ENCODE assay signal across 15 cellular contexts in the genomic region with DNA sequence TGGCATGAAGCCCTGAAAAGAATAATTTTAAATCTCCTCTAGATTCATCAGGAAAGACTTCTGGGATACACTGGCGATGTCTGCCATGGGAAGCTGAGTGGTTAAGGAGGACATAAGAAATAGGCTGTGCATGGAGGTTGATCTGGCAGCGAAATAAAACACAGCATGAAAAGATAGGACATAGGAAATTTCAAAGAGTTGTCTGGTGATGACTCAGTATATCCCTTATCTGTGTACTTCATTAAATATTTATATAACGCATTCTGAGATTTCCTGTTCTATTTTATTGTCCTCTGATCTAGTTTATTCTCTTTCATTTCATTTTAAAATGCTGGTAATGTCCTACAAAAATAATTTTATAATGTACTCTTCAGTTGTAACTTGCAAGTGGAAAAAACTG.
DNase-seq lines count a peak whose midpoint lies in the region; ATAC-seq lines count a peak whose summit lies in the region.
"Had no signal": no experiment of that assay in that cellular context is flagged by ENCODE, and none has a peak within 500 bp of the region (broad histone marks: within the 10 kb centered on the region; RNA-seq: fewer than 3 reads in every experiment).

No MANE protein-coding gene starts in this region.

- no peak overlapping the region for H2BK15ac ChIP-seq in mesenchymal stem cell (ENCODE audit: low read depth, poor library complexity, severe bottlenecking)

- H3K4me3 ChIP-seq in mesenchymal stem cell (ENCODE audit: insufficient read depth in 1 of 2, low read depth in 1 of 2, low read length in 2 of 2) = no peak overlapping the region
- H3K4me3 ChIP-seq: A549; BLaER1 treated with 17β-estradiol and CSF1 and Interleukin-3, amounts not matched to agents 10 nM and 100 nM had no signal

- H3K27ac ChIP-seq in mesenchymal stem cell (ENCODE audit: low read length, poor library complexity, severe bottlenecking) = no peak overlapping the region
- H3K27ac ChIP-seq: 22Rv1; A549; BLaER1 treated with 17β-estradiol and CSF1 and Interleukin-3, amounts not matched to agents 10 nM and 100 nM had no signal

- H4K91ac ChIP-seq in mesenchymal stem cell (ENCODE audit: low read length) = no peak overlapping the region

- H3K27me3 ChIP-seq in mesenchymal stem cell (ENCODE audit: control insufficient read depth in 1 of 2, insufficient read depth in 1 of 2, low read length in 2 of 2) = no peaks in the 10 kb centered on the region
- H3K27me3 ChIP-seq: BLaER1 treated with 17β-estradiol and CSF1 and Interleukin-3, amounts not matched to agents 10 nM and 100 nM had no signal

- H2BK5ac ChIP-seq in mesenchymal stem cell (ENCODE audit: low read depth, low read length, poor library complexity, severe bottlenecking) = no peak overlapping the region

- H3K23ac ChIP-seq in mesenchymal stem cell (ENCODE audit: low read length in 2 of 2) = no peak overlapping the region

- no peak overlapping the region for H2AFZ ChIP-seq in mesenchymal stem cell (ENCODE audit: low read depth, low read length)

- no peak overlapping the region for H3K18ac ChIP-seq in mesenchymal stem cell (ENCODE audit: low read depth in 1 of 2, low read length in 2 of 2)

- no peak for ATAC-seq in HG03354 (IDR thresholded peaks at IDR 0.05; ENCODE audit: poor library complexity, severe bottlenecking, unreplicated experiment)
- ATAC-seq: A549; CD8-positive, alpha-beta T cell had no signal

- no peak overlapping the region for H3K14ac ChIP-seq in mesenchymal stem cell (ENCODE audit: low read length in 2 of 2)

- H3K9me3 ChIP-seq in mesenchymal stem cell (ENCODE audit: control insufficient read depth, low read length) = peaks cover 9% of the 10 kb centered on the region
- H3K9me3 ChIP-seq: A549; BLaER1 treated with 17β-estradiol and CSF1 and Interleukin-3, amounts not matched to agents 10 nM and 100 nM had no signal

- H2AK5ac ChIP-seq in mesenchymal stem cell (ENCODE audit: low read length, severe bottlenecking) = no peak overlapping the region

- H3K4me2 ChIP-seq in mesenchymal stem cell (ENCODE audit: low read length, poor library complexity, severe bottlenecking) = no peak overlapping the region
- H3K4me2 ChIP-seq: A549; BLaER1 treated with 17β-estradiol and CSF1 and Interleukin-3, amounts not matched to agents 10 nM and 100 nM had no signal

- no peak overlapping the region for H2BK120ac ChIP-seq in mesenchymal stem cell (ENCODE audit: low read depth, low read length)

- no peaks in the 10 kb centered on the region for H3K4me1 ChIP-seq in mesenchymal stem cell (ENCODE audit: control insufficient read depth, insufficient read depth, low read depth, low read length)
- H3K4me1 ChIP-seq: A549; BLaER1 treated with 17β-estradiol and CSF1 and Interleukin-3, amounts not matched to agents 10 nM and 100 nM; Caco-2 had no signal

- no peaks in the 10 kb centered on the region for H3K36me3 ChIP-seq in mesenchymal stem cell (ENCODE audit: control insufficient read depth in 1 of 2, insufficient read depth in 2 of 2, low read depth in 1 of 2, low read length in 2 of 2)
- H3K36me3 ChIP-seq: BLaER1 treated with 17β-estradiol and CSF1 and Interleukin-3, amounts not matched to agents 10 nM and 100 nM had no signal

- H3K9ac ChIP-seq in mesenchymal stem cell (ENCODE audit: low read length) = no peak overlapping the region
- H3K9ac ChIP-seq: BLaER1 treated with 17β-estradiol and CSF1 and Interleukin-3, amounts not matched to agents 10 nM and 100 nM had no signal

- H2BK12ac ChIP-seq in mesenchymal stem cell (ENCODE audit: low read length in 2 of 2) = no peak overlapping the region

- DNase-seq in DMS53 (lab: John Stamatoyannopoulos, UW) (peak; percentile 30), DMS53 treated with DMSO at 0.1 percent for 48 hours (lab: John Stamatoyannopoulos, UW; ENCODE audit: unreplicated experiment) (no peak), mesenchymal stem cell (peak; percentile 9), cerebellum (ENCODE audit: low spot score) (no peak)
- DNase-seq: AML-193; Caco-2; Calu3; CD4-positive, alpha-beta T cell; CD8-positive, alpha-beta T cell; DMS79 treated with DMSO at 0.1 percent for 48 hours; GF-D8 had no signal

- no peak overlapping the region for H3K4ac ChIP-seq in mesenchymal stem cell (ENCODE audit: low read depth in 1 of 2, low read length in 2 of 2)

- 100% methylated on average over 1 of the region's 3 CpGs for WGBS in mesenchymal stem cell

- H4K8ac ChIP-seq in mesenchymal stem cell (ENCODE audit: low read length) = no peak overlapping the region

- no peaks in the 10 kb centered on the region for H3K79me1 ChIP-seq in mesenchymal stem cell (replicated peaks; ENCODE audit: low read length, poor library complexity, severe bottlenecking)

Comparison
In these comparisons a context has a peak if more than half of its experiments do, and no peak if none do; other contexts are left out.
1. DNase-seq: peak in DMS53 (single experiment) and mesenchymal stem cell (single experiment); none in DMS53 treated with DMSO at 0.1 percent for 48 hours (single experiment) and cerebellum (single experiment).